ENCODE assay signal across 30 cellular contexts in genomic region chr7:95796617-95797016, GRCh38. TPM values are rescaled to one million over a fixed set of nuclear protein-coding genes. Genes with fewer than 3 reads are reported as not detected.
"Had no signal": no experiment of that assay in that cellular context is flagged by ENCODE, and none has a peak within 500 bp of the region (broad histone marks: within the 10 kb centered on the region; RNA-seq: fewer than 3 reads in every experiment).

No MANE protein-coding gene starts in this region.

- H3K27ac Mint-ChIP-seq: naive B cell; naive thymus-derived CD8-positive, alpha-beta T cell; natural killer cell treated with Interleukin-12 subunit alpha and Interleukin-12 subunit beta and Interleukin-15 and Interleukin-18, amount 100 ng/mL, for 72 hours; nephron progenitor cell; progenitor cell of endocrine pancreas; stimulated activated effector memory CD8-positive, alpha-beta T cell treated with anti-CD3 and anti-CD28 coated beads, Interleukin-12 subunit alpha, Interleukin-12 subunit beta, amount 100 ng/mL, for 72 hours; stimulated activated naive CD8-positive, alpha-beta T cell treated with anti-CD3 and anti-CD28 coated beads, Interleukin-15, Interleukin-2, amounts not matched to agents 100 ng/mL and 50 ng/mL, for 24 hours had no signal

- FAIRE-seq: small intestine, urothelium cell line had no signal

- DNase-seq: naive B cell; naive thymus-derived CD8-positive, alpha-beta T cell; nephron progenitor cell; nucleus accumbens; ovary; posterior cingulate gyrus; psoas muscle; right cardiac atrium; right lobe of liver; sigmoid colon; small intestine; stimulated activated CD4-positive, alpha-beta T cell treated with anti-CD3 and anti-CD28 coated beads, Interleukin-15, amount 100 ng/mL, for 24 hours; stimulated activated CD4-positive, alpha-beta T cell treated with anti-CD3 and anti-CD28 coated beads, Interleukin-2, amount 100 ng/mL, for 24 hours; stimulated activated CD4-positive, alpha-beta T cell treated with anti-CD3 and anti-CD28 coated beads, Interleukin-2, amount 100 ng/mL, for 48 hours; stimulated activated CD4-positive, alpha-beta T cell treated with anti-CD3 and anti-CD28 coated beads, Interleukin-4, amount 100 ng/mL, for 24 hours; stimulated activated naive CD4-positive, alpha-beta T cell treated with Interleukin-2 at 50 U/mL for 16 hours; stomach; thyroid gland; trophoblast cell; upper lobe of left lung had no signal

- H3K9me3 ChIP-seq: neutrophil, ovary, psoas muscle, right lobe of liver, sigmoid colon, stomach, thoracic aorta, thyroid gland, upper lobe of left lung had no signal

- H3K4me1 ChIP-seq: parathyroid adenoma, psoas muscle, right lobe of liver, stomach, thyroid gland, tibial nerve, upper lobe of left lung had no signal

- H3K9ac ChIP-seq: parathyroid adenoma had no signal

- H3K4me1 Mint-ChIP-seq: naive B cell; naive thymus-derived CD8-positive, alpha-beta T cell; neural crest cell; stimulated activated effector memory CD8-positive, alpha-beta T cell treated with anti-CD3 and anti-CD28 coated beads, Interleukin-12 subunit alpha, Interleukin-12 subunit beta, amount 100 ng/mL, for 72 hours had no signal

- H3K9me3 Mint-ChIP-seq: naive B cell; natural killer cell treated with Interleukin-12 subunit alpha and Interleukin-12 subunit beta and Interleukin-15 and Interleukin-18, amount 100 ng/mL, for 72 hours; stimulated activated naive CD8-positive, alpha-beta T cell treated with anti-CD3 and anti-CD28 coated beads, Interleukin-15, Interleukin-2, amounts not matched to agents 100 ng/mL and 50 ng/mL, for 24 hours had no signal

- H2AFZ ChIP-seq: parathyroid adenoma had no signal

- H3K36me3 Mint-ChIP-seq: naive B cell; natural killer cell treated with Interleukin-12 subunit alpha and Interleukin-12 subunit beta and Interleukin-15 and Interleukin-18, amount 100 ng/mL, for 72 hours; stimulated activated effector memory CD8-positive, alpha-beta T cell treated with anti-CD3 and anti-CD28 coated beads, Interleukin-12 subunit alpha, Interleukin-12 subunit beta, amount 100 ng/mL, for 72 hours had no signal

- ATAC-seq: naive thymus-derived CD8-positive, alpha-beta T cell; natural killer cell treated with Interleukin-12 subunit alpha and Interleukin-12 subunit beta and Interleukin-15 and Interleukin-18, amount 100 ng/mL, for 72 hours; psoas muscle; right cardiac atrium; right lobe of liver; stimulated activated effector memory CD8-positive, alpha-beta T cell treated with anti-CD3 and anti-CD28 coated beads, Interleukin-12 subunit alpha, Interleukin-12 subunit beta, amount 100 ng/mL, for 72 hours had no signal

- H3K36me3 ChIP-seq: neutrophil, ovary, right lobe of liver, sigmoid colon, stomach, thoracic aorta, thyroid gland, tibial nerve, upper lobe of left lung had no signal

- H3K79me2 ChIP-seq: parathyroid adenoma had no signal

- H3K4me3 Mint-ChIP-seq: naive B cell; naive thymus-derived CD8-positive, alpha-beta T cell; natural killer cell treated with Interleukin-12 subunit alpha and Interleukin-12 subunit beta and Interleukin-15 and Interleukin-18, amount 100 ng/mL, for 72 hours; nephron progenitor cell; neural crest cell; stimulated activated effector memory CD8-positive, alpha-beta T cell treated with anti-CD3 and anti-CD28 coated beads, Interleukin-12 subunit alpha, Interleukin-12 subunit beta, amount 100 ng/mL, for 72 hours; stimulated activated naive CD8-positive, alpha-beta T cell treated with anti-CD3 and anti-CD28 coated beads, Interleukin-15, Interleukin-2, amounts not matched to agents 100 ng/mL and 50 ng/mL, for 24 hours had no signal

- H3K27me3 ChIP-seq: neutrophil, ovary, right lobe of liver, sigmoid colon, stomach, thyroid gland, tibial nerve, upper lobe of left lung had no signal

- H3K27me3 Mint-ChIP-seq: stimulated activated naive CD8-positive, alpha-beta T cell treated with anti-CD3 and anti-CD28 coated beads, Interleukin-15, Interleukin-2, amounts not matched to agents 100 ng/mL and 50 ng/mL, for 24 hours had no signal

- H3K27ac ChIP-seq: neutrophil, ovary, parathyroid adenoma, psoas muscle, right lobe of liver, sigmoid colon, stomach, thoracic aorta, thyroid gland, tibial nerve, upper lobe of left lung had no signal

- H3K4me3 ChIP-seq: ovary, psoas muscle, right lobe of liver, sigmoid colon, stomach, thoracic aorta, thyroid gland, tibial nerve, upper lobe of left lung had no signal

RNA-seq across cellular contexts. Expression of gene DYNC1I1, which starts 24.3 kb away (rescaled TPM):
- total RNA-seq: naive thymus-derived CD8-positive, alpha-beta T cell; natural killer cell treated with Interleukin-12 subunit alpha and Interleukin-12 subunit beta and Interleukin-15 and Interleukin-18, amount 100 ng/mL, for 72 hours had no signal
- polyA plus RNA-seq: naive thymus-derived CD8-positive, alpha-beta T cell had no signal
